Comparison of ENCODE assay signal across 29 cellular contexts in the genomic region with DNA sequence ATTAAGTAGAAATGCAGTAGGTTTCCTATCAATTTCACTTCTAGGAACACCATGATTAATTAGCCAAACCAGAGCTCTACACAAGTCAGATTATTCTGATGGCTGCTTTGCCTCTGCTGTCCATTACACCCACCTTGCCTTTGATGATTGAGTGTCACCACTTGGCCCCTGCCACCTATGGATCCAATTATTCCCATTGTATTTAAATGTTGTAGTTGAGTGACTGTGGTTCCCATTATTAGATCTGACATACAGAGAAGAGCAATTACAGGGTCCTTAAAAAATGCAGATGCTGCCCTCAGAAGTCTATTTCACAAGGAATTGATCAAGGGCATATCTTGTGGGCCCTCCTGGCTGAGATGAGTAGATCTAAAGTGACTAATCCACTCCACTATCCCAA.
"Had no signal": no experiment of that assay in that cellular context is flagged by ENCODE, and none has a peak within 500 bp of the region (broad histone marks: within the 10 kb centered on the region; RNA-seq: fewer than 3 reads in every experiment).

No MANE protein-coding gene starts in this region.

- DNase-seq: activated effector memory CD4-positive, alpha-beta T cell treated with anti-CD3 and anti-CD28 coated beads, Interleukin-2, amount 50 U/mL, for 16 hours; activated effector memory CD4-positive, alpha-beta T cell treated with Interleukin-2 at 50 U/mL for 16 hours; activated gamma-delta T cell; activated gamma-delta T cell treated with Interleukin-2 at 50 U/mL for 16 hours; activated naive CD4-positive, alpha-beta T cell; activated naive CD4-positive, alpha-beta T cell treated with anti-CD3 and anti-CD28 coated beads for 36 hours; activated naive CD4-positive, alpha-beta T cell treated with anti-CD3 and anti-CD28 coated beads, Interleukin-2, amount 10 ng/mL, durations not matched to agents 7 days and 5 days; activated naive CD4-positive, alpha-beta T cell treated with anti-CD3 and anti-CD28 coated beads, Interleukin-2, amount 50 U/mL, for 16 hours; activated naive CD4-positive, alpha-beta T cell treated with Interleukin-2 at 50 U/mL for 16 hours; activated naive CD8-positive, alpha-beta T cell treated with anti-CD3 and anti-CD28 coated beads for 36 hours; activated naive CD8-positive, alpha-beta T cell treated with anti-CD3 and anti-CD28 coated beads, Interleukin-2, amount 10 ng/mL, durations not matched to agents 7 days and 5 days; activated naive CD8-positive, alpha-beta T cell treated with anti-CD3 and anti-CD28 coated beads, Interleukin-2, amount 50 U/mL, for 24 hours; activated T-cell treated with anti-CD3 and anti-CD28 coated beads, Interleukin-2, amount 50 U/mL, for 24 hours; activated T-cell treated with anti-CD3 and anti-CD28 coated beads, Interleukin-2, amount 50 U/mL, for 4 hours; activated T-cell treated with anti-CD3 and anti-CD28 coated beads, Interleukin-2, amount 50 U/mL, for 48 hours; activated T-cell treated with anti-CD3 and anti-CD28 coated beads, Interleukin-2, amount 50 U/mL, for 72 hours; adrenal gland; amniotic stem cell; amygdala; anterior cingulate cortex; aorta; body of pancreas; brain microvascular endothelial cell; caudate nucleus; central memory CD4-positive, alpha-beta T cell; cerebellar nuclear complex had no signal

- H3K4me3 ChIP-seq: adrenal gland, ascending aorta, body of pancreas, breast epithelium, cardiac muscle cell had no signal

- H3K36me3 ChIP-seq: adrenal gland, ascending aorta, brain microvascular endothelial cell, breast epithelium, cardiac muscle cell had no signal

- H3K4me1 ChIP-seq: adrenal gland, ascending aorta, body of pancreas, breast epithelium had no signal

- H3K9me3 ChIP-seq: adrenal gland had no signal

- H3K27ac ChIP-seq: adrenal gland, ascending aorta, body of pancreas, brain microvascular endothelial cell, breast epithelium, cardiac muscle cell had no signal
